In genomic region chr3:183502782-183503181, GRCh38 we compare ENCODE assay signal across 9 cellular contexts. TPM values are rescaled to one million over a fixed set of nuclear protein-coding genes. Genes with fewer than 3 reads are reported as not detected.
A peak's percentile ranks its signal among the peaks of the same experiment; 100 is the strongest.
DNase-seq lines count a peak whose midpoint lies in the region; ATAC-seq and TF ChIP-seq lines count a peak whose summit lies in the region.
"Had no signal": no experiment of that assay in that cellular context is flagged by ENCODE, and none has a peak within 500 bp of the region (broad histone marks: within the 10 kb centered on the region; RNA-seq: fewer than 3 reads in every experiment).

No MANE protein-coding gene starts in this region.

- H3K9me3 ChIP-seq in tibial nerve: peaks cover 0 to 13% (median 0%) of the 10 kb centered on the region in 4 donors
- peaks cover 0 to 8% (median 2%) of the 10 kb centered on the region in 4 donors for H3K9me3 ChIP-seq in stomach

- H3K4me3 ChIP-seq in tibial nerve: no peak overlapping the region
- no peak overlapping the region for H3K4me3 ChIP-seq in stomach

- TF ChIP-seq EP300 in tibial nerve (IDR thresholded peaks at IDR 0.05) (no peak), stomach (IDR thresholded peaks at IDR 0.05) (no peak)

- H3K4me1 Mint-ChIP-seq in activated naive CD8-positive, alpha-beta T cell (ENCODE audit: low read depth): peaks cover 8% of the 10 kb centered on the region
- no peaks in the 10 kb centered on the region for H3K4me1 Mint-ChIP-seq in activated naive CD8-positive, alpha-beta T cell treated with anti-CD3 and anti-CD28 coated beads, Interleukin-2, amount 50 U/mL, for 24 hours

- peaks cover 27% of the 10 kb centered on the region for H3K36me3 Mint-ChIP-seq in activated naive CD8-positive, alpha-beta T cell
- peaks cover 50% of the 10 kb centered on the region for H3K36me3 Mint-ChIP-seq in activated naive CD8-positive, alpha-beta T cell treated with anti-CD3 and anti-CD28 coated beads, Interleukin-2, amount 50 U/mL, for 24 hours (ENCODE audit: low read depth)

- no peaks in the 10 kb centered on the region for H3K27me3 Mint-ChIP-seq in activated naive CD8-positive, alpha-beta T cell
- H3K27me3 Mint-ChIP-seq in activated naive CD8-positive, alpha-beta T cell treated with anti-CD3 and anti-CD28 coated beads, Interleukin-2, amount 50 U/mL, for 24 hours: no peaks in the 10 kb centered on the region

- no peak overlapping the region for H3K4me3 Mint-ChIP-seq in activated naive CD8-positive, alpha-beta T cell
- H3K4me3 Mint-ChIP-seq in activated naive CD8-positive, alpha-beta T cell treated with anti-CD3 and anti-CD28 coated beads, Interleukin-2, amount 50 U/mL, for 24 hours: no peak overlapping the region
- H3K4me3 Mint-ChIP-seq: CD8-positive, alpha-beta memory T cell had no signal

- H3K9me3 Mint-ChIP-seq in activated naive CD8-positive, alpha-beta T cell (ENCODE audit: low read depth): peaks cover 5% of the 10 kb centered on the region
- H3K9me3 Mint-ChIP-seq in activated naive CD8-positive, alpha-beta T cell treated with anti-CD3 and anti-CD28 coated beads, Interleukin-2, amount 50 U/mL, for 24 hours: peaks cover 5% of the 10 kb centered on the region

- H3K27ac Mint-ChIP-seq in activated naive CD8-positive, alpha-beta T cell: peak overlapping the region; percentile 10
- H3K27ac Mint-ChIP-seq in activated naive CD8-positive, alpha-beta T cell treated with anti-CD3 and anti-CD28 coated beads, Interleukin-2, amount 50 U/mL, for 24 hours: no peak overlapping the region

- DNase-seq in activated naive CD8-positive, alpha-beta T cell treated with anti-CD3 and anti-CD28 coated beads, Interleukin-2, amount 50 U/mL, for 24 hours: no peak
- peak; percentile 14 for DNase-seq in amniotic epithelial cell (ENCODE audit: low read depth)
- DNase-seq in islet precursor cell: peak; percentile 18
- DNase-seq in tibial nerve (ENCODE audit: low spot score in 2 of 2): no peak
- no peak for DNase-seq in stomach
- DNase-seq: CD8-positive, alpha-beta memory T cell had no signal

- WGBS in tibial nerve, 2 donors: 40 to 50% methylated on average over 3 of the region's 3 CpGs
- 51 to 62% (median 56%) methylated on average over 3 of the region's 3 CpGs for WGBS in stomach, 5 donors

- H3K27ac ChIP-seq in tibial nerve (no peak overlapping the region), stomach (no peak overlapping the region)

- H3K27me3 ChIP-seq in tibial nerve (no peaks in the 10 kb centered on the region), stomach (no peaks in the 10 kb centered on the region)

- peak in 3 of 5 experiments; percentile 6 to 28 (median 13) for TF ChIP-seq CTCF in tibial nerve (IDR thresholded peaks at IDR 0.05)
- no peak for TF ChIP-seq CTCF in stomach (IDR thresholded peaks at IDR 0.05)

- H3K36me3 ChIP-seq in tibial nerve (no peaks in the 10 kb centered on the region), stomach (peaks cover 0 to 4% (median 2%) of the 10 kb centered on the region in 4 donors)

- intact Hi-C loops in stomach (cut with DNase I; ENCODE audit: low total_unique reads): no loop called here

- ATAC-seq in activated naive CD8-positive, alpha-beta T cell treated with anti-CD3 and anti-CD28 coated beads, Interleukin-2, amount 50 U/mL, for 24 hours: no peak
- no peak for ATAC-seq in GM21447 (IDR thresholded peaks at IDR 0.05; ENCODE audit: unreplicated experiment)
- ATAC-seq in HG03354 (IDR thresholded peaks at IDR 0.05; ENCODE audit: poor library complexity, severe bottlenecking, unreplicated experiment): no peak

- TF ChIP-seq POLR2A in tibial nerve (IDR thresholded peaks at IDR 0.05) (no peak), stomach (IDR thresholded peaks at IDR 0.05) (no peak)

- H3K4me1 ChIP-seq in tibial nerve: no peaks in the 10 kb centered on the region
- H3K4me1 ChIP-seq in stomach: no peaks in the 10 kb centered on the region

RNA-seq across cellular contexts. Expression of gene KLHL6, which starts 52.7 kb away (rescaled TPM):
- total RNA-seq in tibial nerve (1 to 10 TPM; 2.1 to 4.5 (median 3.0) TPM), stomach (1 to 10 TPM in 3 of 5 donors, under 1 TPM in 2; 0.58 to 5.7 (median 3.5) TPM)
- polyA plus RNA-seq in stomach: 1 to 10 TPM in 2 of 3 donors, under 1 TPM in 1; 0.76 to 1.8 (median 1.2) TPM

Comparison
In these comparisons a context has a peak if more than half of its experiments do, and no peak if none do; other contexts are left out.
1. DNase-seq: peak in amniotic epithelial cell (single experiment) and islet precursor cell (single experiment); none in activated naive CD8-positive, alpha-beta T cell treated with anti-CD3 and anti-CD28 coated beads, Interleukin-2, amount 50 U/mL, for 24 hours (single experiment), tibial nerve (0 of 2) and stomach (single experiment).
2. CTCF ChIP-seq: peak in tibial nerve (3 of 5); none in stomach (0 of 7).